ENCODE assay signal across 1 cellular context in genomic region chr11:66314561-66315497, GRCh38.
TF ChIP-seq lines count a peak whose summit lies in the region.

No MANE protein-coding gene starts in this region.

TF ChIP-seq in H1, 55 proteins besides CTCF, POLR2A, EP300 and RAD21:
- no peak for TF ChIP-seq TBP (IDR thresholded peaks at IDR 0.05; ENCODE audit: low read depth, low read length)
- no peak for TF ChIP-seq E2F6 (IDR thresholded peaks at IDR 0.05)
